8 cellular contexts compared by ENCODE assay signal in genomic region chr2:84970266-84970955, GRCh38. TPM values are rescaled to one million over a fixed set of nuclear protein-coding genes. Genes with fewer than 3 reads are reported as not detected.
DNase-seq lines count a peak whose midpoint lies in the region; ATAC-seq and TF ChIP-seq lines count a peak whose summit lies in the region.

No MANE protein-coding gene starts in this region.

- DNase-seq in RPMI7951 (ENCODE audit: low read depth) (peak; percentile 55), Right ventricle myocardium inferior (ENCODE audit: missing footprints) (peak; percentile 88), ovary (peak; percentile 62 to 78 (median 68)), tibial nerve (ENCODE audit: low spot score in 2 of 2) (peak; percentile 29 to 40)
- peak; percentile 58 for DNase-seq in activated naive CD4-positive, alpha-beta T cell treated with anti-CD3 and anti-CD28 coated beads for 36 hours

- intact Hi-C loops in activated naive CD4-positive, alpha-beta T cell treated with anti-CD3 and anti-CD28 coated beads for 36 hours (cut with micrococcal nuclease) = loop anchor here (1.0 kb wide), 1 partner anchor 384 kb away; the partner anchor contains the start of genes ELMOD3 and RETSAT
- intact Hi-C loops in Right ventricle myocardium inferior (cut with DNase I) = loop anchor here (5.0 kb wide), 1 partner anchor 43 kb away; no protein-coding TSS in a partner anchor
- intact Hi-C loops in ovary (cut with DNase I) = no loop called here

- peaks cover 15 to 43% (median 28%) of the 10 kb centered on the region in 11 experiments for H3K36me3 ChIP-seq in BLaER1 treated with 17β-estradiol and CSF1 and Interleukin-3, amounts not matched to agents 10 nM and 100 nM
- no peaks in the 10 kb centered on the region for H3K36me3 ChIP-seq in ovary
- no peaks in the 10 kb centered on the region for H3K36me3 ChIP-seq in tibial nerve

- H3K9me3 Mint-ChIP-seq in activated naive CD4-positive, alpha-beta T cell treated with anti-CD3 and anti-CD28 coated beads for 36 hours = no peaks in the 10 kb centered on the region

- peak; percentile 39 for ATAC-seq in HG03342 (IDR thresholded peaks at IDR 0.05; ENCODE audit: unreplicated experiment)
- ATAC-seq in Right ventricle myocardium inferior = peak; percentile 73

- H3K4me3 Mint-ChIP-seq in activated naive CD4-positive, alpha-beta T cell treated with anti-CD3 and anti-CD28 coated beads for 36 hours = peak overlapping the region; percentile 98

- H3K4me3 ChIP-seq in BLaER1 treated with 17β-estradiol and CSF1 and Interleukin-3, amounts not matched to agents 10 nM and 100 nM = peak overlapping the region; percentile 73 to 99 (median 86)
- H3K4me3 ChIP-seq in ovary = peak overlapping the region; percentile 61
- peak overlapping the region; percentile 68 to 97 (median 82) for H3K4me3 ChIP-seq in tibial nerve

- H3K27ac ChIP-seq in BLaER1 treated with 17β-estradiol and CSF1 and Interleukin-3, amounts not matched to agents 10 nM and 100 nM = peak overlapping the region; percentile 90 to 99 (median 98)
- H3K27ac ChIP-seq in ovary (peak overlapping the region; percentile 94 to 97), tibial nerve (peak overlapping the region; percentile 92 to 99 (median 98))

- TF ChIP-seq EP300 in ovary (IDR thresholded peaks at IDR 0.05) = no peak
- TF ChIP-seq EP300 in tibial nerve (IDR thresholded peaks at IDR 0.05) = peak in 1 of 2 donors; percentile 15

- H3K4me1 ChIP-seq in BLaER1 treated with 17β-estradiol and CSF1 and Interleukin-3, amounts not matched to agents 10 nM and 100 nM = peaks cover 38 to 67% (median 47%) of the 10 kb centered on the region in 10 experiments
- H3K4me1 ChIP-seq in ovary (ENCODE audit: insufficient read depth) = peaks cover 2% of the 10 kb centered on the region
- peaks cover 0 to 72% (median 33%) of the 10 kb centered on the region in 4 donors for H3K4me1 ChIP-seq in tibial nerve

- peak overlapping the region; percentile 100 for H3K27ac Mint-ChIP-seq in activated naive CD4-positive, alpha-beta T cell treated with anti-CD3 and anti-CD28 coated beads for 36 hours

- CTCF ChIA-PET in activated naive CD4-positive, alpha-beta T cell treated with anti-CD3 and anti-CD28 coated beads for 36 hours (lab: Charles Lee) = interaction anchor here (0.8 to 5.2 kb wide), 7 partner anchors 15 to 44 kb away, joined by 3 to 30 read pairs (median 4); no protein-coding TSS in a partner anchor

- peak overlapping the region; percentile 80 to 96 (median 88) for H3K4me2 ChIP-seq in BLaER1 treated with 17β-estradiol and CSF1 and Interleukin-3, amounts not matched to agents 10 nM and 100 nM

- no peaks in the 10 kb centered on the region for H3K27me3 Mint-ChIP-seq in activated naive CD4-positive, alpha-beta T cell treated with anti-CD3 and anti-CD28 coated beads for 36 hours (ENCODE audit: low read depth)

- WGBS in ovary, 3 donors = 0% methylated on average over 31 to 84 of the region's 84 CpGs
- WGBS in tibial nerve, 2 donors = 0 to 1% methylated on average over 38 to 53 of the region's 84 CpGs

- H3K9me3 ChIP-seq in BLaER1 treated with 17β-estradiol and CSF1 and Interleukin-3, amounts not matched to agents 10 nM and 100 nM (replicated peaks in 1 of 11) = no peaks in the 10 kb centered on the region
- H3K9me3 ChIP-seq in ovary (no peaks in the 10 kb centered on the region), tibial nerve (no peaks in the 10 kb centered on the region)

- no peaks in the 10 kb centered on the region for H3K27me3 ChIP-seq in BLaER1 treated with 17β-estradiol and CSF1 and Interleukin-3, amounts not matched to agents 10 nM and 100 nM
- H3K27me3 ChIP-seq in ovary (no peaks in the 10 kb centered on the region), tibial nerve (no peaks in the 10 kb centered on the region)

- peaks cover 34 to 60% (median 46%) of the 10 kb centered on the region in 11 experiments for H4K20me1 ChIP-seq in BLaER1 treated with 17β-estradiol and CSF1 and Interleukin-3, amounts not matched to agents 10 nM and 100 nM

- H3K4me1 Mint-ChIP-seq in activated naive CD4-positive, alpha-beta T cell treated with anti-CD3 and anti-CD28 coated beads for 36 hours (ENCODE audit: low read depth) = peaks cover 41% of the 10 kb centered on the region

- H3K9ac ChIP-seq in BLaER1 treated with 17β-estradiol and CSF1 and Interleukin-3, amounts not matched to agents 10 nM and 100 nM = peak overlapping the region; percentile 94 to 100 (median 99)

- H3K36me3 Mint-ChIP-seq in activated naive CD4-positive, alpha-beta T cell treated with anti-CD3 and anti-CD28 coated beads for 36 hours (ENCODE audit: low read depth) = peaks cover 42% of the 10 kb centered on the region

- no peak for TF ChIP-seq CTCF in ovary (IDR thresholded peaks at IDR 0.05)
- TF ChIP-seq CTCF in tibial nerve (IDR thresholded peaks at IDR 0.05) = no peak

- TF ChIP-seq POLR2A in GM19099 (IDR thresholded peaks at IDR 0.05; ENCODE audit: extremely low read depth, insufficient read length, low read depth) (peak; percentile 76), ovary (IDR thresholded peaks at IDR 0.05) (no peak), tibial nerve (IDR thresholded peaks at IDR 0.05) (peak in 1 of 2 donors; percentile 21)

RNA-seq across cellular contexts. Expression of gene KCMF1, which starts 0.6 kb away (rescaled TPM):
- total RNA-seq in RPMI7951 (2014; rRNA removed; shearing (Covaris generic)) = 48.3 and 56.4 TPM in 2 replicates
- total RNA-seq in activated naive CD4-positive, alpha-beta T cell treated with anti-CD3 and anti-CD28 coated beads for 36 hours = 100 to 1,000 TPM; 105 to 109 TPM
- total RNA-seq in Right ventricle myocardium inferior (87.5 TPM), ovary (10 to 100 TPM; 21.9 to 58.7 (median 53.5) TPM), tibial nerve (10 to 100 TPM; 22.9 to 35.1 (median 29.7) TPM)
- 10 to 100 TPM; 28.5 to 50.7 TPM for polyA plus RNA-seq in ovary

Comparison
In these comparisons a context has a peak if more than half of its experiments do, and no peak if none do; other contexts are left out.
1. Peak in every context shown above with its lines: DNase-seq, ATAC-seq, H3K4me3 ChIP-seq and H3K27ac ChIP-seq.
2. DNase-seq: peak in every context shown above with its lines; median percentile 88 in Right ventricle myocardium inferior; 68 in ovary; 58 in activated naive CD4-positive, alpha-beta T cell treated with anti-CD3 and anti-CD28 coated beads for 36 hours; 55 in RPMI7951; 34 in tibial nerve.
3. intact Hi-C loops: an anchor here in activated naive CD4-positive, alpha-beta T cell treated with anti-CD3 and anti-CD28 coated beads for 36 hours (1.0 kb wide) and Right ventricle myocardium inferior (5.0 kb wide); none called in ovary.